Comparison of ENCODE assay signal across 1 cellular context in the genomic region with DNA sequence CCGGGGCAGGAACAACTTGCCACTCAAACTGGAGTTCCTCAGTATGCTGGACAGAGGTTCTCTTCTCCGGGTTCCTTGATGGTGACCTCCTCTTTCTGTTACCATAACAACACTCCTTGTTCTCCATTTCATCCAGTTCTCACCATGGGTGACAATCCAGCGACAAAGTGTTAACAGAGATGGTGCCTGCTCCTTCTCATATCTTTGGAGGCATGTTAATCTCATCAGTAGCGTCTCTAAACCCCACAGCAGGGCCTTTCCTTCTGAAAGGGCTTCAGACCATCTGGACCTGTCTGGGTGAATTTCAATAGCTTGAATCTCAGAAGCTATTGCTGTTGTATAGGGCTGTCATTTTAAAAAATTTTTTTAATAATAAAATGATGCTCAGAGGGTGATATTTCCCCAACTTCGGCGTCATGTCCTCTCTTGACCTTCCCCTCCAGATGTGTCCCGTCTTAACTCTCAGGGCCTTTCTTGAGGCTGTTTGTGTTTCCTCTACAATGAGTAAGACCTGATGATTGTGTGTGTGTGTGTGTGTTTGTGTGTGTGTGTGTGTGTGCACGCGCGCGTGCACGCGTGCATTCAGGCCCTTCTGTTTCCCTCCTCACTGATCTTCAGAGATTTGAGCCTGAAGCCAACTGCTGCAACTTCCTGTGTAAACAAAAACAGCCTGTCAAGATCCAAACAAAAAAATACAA.
TF ChIP-seq lines count a peak whose summit lies in the region.

No MANE protein-coding gene starts in this region.

TF ChIP-seq in K562, 482 proteins besides CTCF, POLR2A, EP300 and RAD21:
- TF ChIP-seq, protein P1, sequence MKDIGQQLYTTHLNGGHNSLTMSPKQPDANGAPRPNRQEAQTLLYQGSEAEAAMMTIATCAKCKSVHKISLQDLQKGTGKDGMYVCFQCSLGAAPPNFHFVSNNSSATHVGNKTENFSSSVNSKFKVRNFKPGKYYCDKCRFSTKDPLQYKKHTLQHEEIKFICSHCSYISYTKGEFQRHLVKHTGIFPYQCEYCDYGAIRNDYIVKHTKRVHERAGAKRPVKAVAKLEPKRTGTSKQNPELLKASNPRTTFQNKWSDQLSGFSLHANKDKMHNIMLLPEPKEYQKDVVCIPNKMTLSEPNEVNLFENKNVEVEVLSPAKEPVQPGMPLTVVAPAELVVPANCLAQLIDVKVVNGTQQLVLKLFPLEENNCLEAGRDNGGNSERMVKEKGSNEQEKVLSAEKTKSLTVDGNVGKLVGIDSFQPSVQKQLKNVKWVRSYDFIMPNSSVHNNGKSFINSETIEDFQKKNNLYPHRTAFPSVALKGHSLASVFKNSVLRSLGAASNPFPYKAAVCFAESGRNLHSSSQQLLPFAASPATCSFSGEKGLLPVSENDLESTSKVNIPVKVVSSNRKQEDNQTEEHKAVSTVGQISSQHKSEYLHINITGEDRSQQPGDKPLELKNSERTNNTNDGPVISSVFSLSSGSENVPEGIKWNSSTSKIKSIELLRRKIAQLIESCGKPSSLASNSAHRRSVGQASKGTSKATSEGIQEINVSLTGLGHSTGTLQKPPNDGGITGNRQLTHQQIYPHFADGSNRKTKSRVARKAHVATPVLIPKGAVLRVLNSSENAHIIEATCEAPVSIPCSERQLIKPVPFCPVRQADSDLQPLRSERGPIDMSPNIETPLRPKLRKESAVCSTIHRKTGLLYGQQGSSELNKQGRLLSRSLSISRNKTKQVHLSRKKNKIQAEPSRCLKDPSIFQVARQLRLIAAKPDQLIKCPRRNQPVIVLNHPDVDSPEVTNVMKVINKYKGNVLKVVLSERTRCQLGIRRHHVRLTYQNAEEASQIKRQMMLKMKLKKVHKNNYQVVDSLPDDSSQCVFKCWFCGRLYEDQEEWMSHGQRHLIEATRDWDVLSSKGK (CRISPR knock-in tag; IDR thresholded peaks at IDR 0.05) = no peak
- TF ChIP-seq RFX1 (IDR thresholded peaks at IDR 0.05) (peak; percentile 66), ZBTB8A (IDR thresholded peaks at IDR 0.05; ENCODE audit: partially characterized antibody) (no peak), HNRNPUL1 (IDR thresholded peaks at IDR 0.05; ENCODE audit: low read length) (no peak), POLR3G (IDR thresholded peaks at IDR 0.05; ENCODE audit: extremely low read depth, insufficient read length, insufficient replicate concordance) (no peak), NBN (IDR thresholded peaks at IDR 0.05; ENCODE audit: low read depth) (no peak)
- TF ChIP-seq, protein P2, sequence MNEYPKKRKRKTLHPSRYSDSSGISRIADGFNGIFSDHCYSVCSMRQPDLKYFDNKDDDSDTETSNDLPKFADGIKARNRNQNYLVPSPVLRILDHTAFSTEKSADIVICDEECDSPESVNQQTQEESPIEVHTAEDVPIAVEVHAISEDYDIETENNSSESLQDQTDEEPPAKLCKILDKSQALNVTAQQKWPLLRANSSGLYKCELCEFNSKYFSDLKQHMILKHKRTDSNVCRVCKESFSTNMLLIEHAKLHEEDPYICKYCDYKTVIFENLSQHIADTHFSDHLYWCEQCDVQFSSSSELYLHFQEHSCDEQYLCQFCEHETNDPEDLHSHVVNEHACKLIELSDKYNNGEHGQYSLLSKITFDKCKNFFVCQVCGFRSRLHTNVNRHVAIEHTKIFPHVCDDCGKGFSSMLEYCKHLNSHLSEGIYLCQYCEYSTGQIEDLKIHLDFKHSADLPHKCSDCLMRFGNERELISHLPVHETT (CRISPR knock-in tag; conservative IDR thresholded peaks at IDR 0.05 in 1 of 2, IDR thresholded peaks at IDR 0.05 in 1 of 2) = no peak
